In the genomic region with DNA sequence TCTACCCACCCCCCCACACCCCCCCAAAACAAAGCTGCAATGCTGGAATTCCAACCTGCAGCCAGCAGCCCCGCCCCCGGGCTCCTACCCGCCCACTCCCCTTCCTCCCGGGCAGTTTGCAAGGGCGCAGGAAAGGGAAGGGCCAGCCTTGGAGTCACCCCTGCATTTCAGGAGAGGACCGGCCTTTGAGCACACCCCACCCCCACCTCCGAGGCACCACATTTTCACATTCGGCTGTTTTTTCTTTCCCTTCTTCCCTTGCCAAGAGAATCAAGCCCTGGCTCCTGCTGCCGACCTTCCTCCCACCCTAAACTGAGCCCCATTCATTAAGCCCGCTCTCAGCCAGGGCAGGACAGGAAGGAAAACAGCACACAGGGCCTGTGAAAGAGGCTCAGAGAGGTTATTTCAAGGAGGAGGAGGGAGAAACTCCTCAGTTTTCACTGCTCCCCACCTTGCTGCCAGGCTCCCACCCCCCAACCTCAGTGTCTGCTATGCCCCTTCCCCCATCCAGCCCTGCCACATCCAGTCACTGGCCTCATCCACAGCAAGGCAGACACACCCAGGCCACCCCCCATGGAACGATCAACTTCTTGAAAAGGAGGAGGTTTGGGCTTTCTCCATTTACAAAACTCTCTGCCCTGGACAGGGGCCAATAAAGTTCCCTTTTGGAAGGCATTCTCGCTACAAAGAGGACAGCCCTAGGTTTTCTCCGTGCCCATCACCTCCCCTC, we compare ENCODE assay signal across 9 cellular contexts. TPM values are rescaled to one million over a fixed set of nuclear protein-coding genes. Genes with fewer than 3 reads are reported as not detected.
DNase-seq lines count a peak whose midpoint lies in the region; ATAC-seq and TF ChIP-seq lines count a peak whose summit lies in the region.
"Had no signal": no experiment of that assay in that cellular context is flagged by ENCODE, and none has a peak within 500 bp of the region (broad histone marks: within the 10 kb centered on the region; RNA-seq: fewer than 3 reads in every experiment).

No MANE protein-coding gene starts in this region.

- no peaks in the 10 kb centered on the region for H3K9me2 ChIP-seq in Karpas-422 (replicated peaks; ENCODE audit: insufficient read depth, low read length)

- H3K4me1 Mint-ChIP-seq in nephron progenitor cell, result peaks cover 100% of the 10 kb centered on the region

- ATAC-seq in RWPE2 (ENCODE audit: low read depth) (peak; percentile 21; the same call in 1 of the 3 replicates), GM18511 (IDR thresholded peaks at IDR 0.05; ENCODE audit: unreplicated experiment) (no peak)

- H4K20me1 ChIP-seq in BLaER1, result peaks cover 100% of the 10 kb centered on the region
- no peaks in the 10 kb centered on the region for H4K20me1 ChIP-seq in Karpas-422 (ENCODE audit: insufficient read depth, low read depth, low read length)

- H3K4me2 ChIP-seq in BLaER1 (peak overlapping the region; percentile 79), Karpas-422 (ENCODE audit: low read depth, low read length, poor library complexity, severe bottlenecking) (no peak overlapping the region)

- H3K27ac ChIP-seq in BLaER1 (0 out of 2 replicates have a peak overlapping the region, but pooled peaks have one; percentile 49), RWPE2 (ENCODE audit: poor library complexity, severe bottlenecking) (peak overlapping the region; percentile 98), esophagus (ENCODE audit: low read depth in 2 of 2, low read length in 1 of 2) (peak overlapping the region; percentile 76 to 80), Karpas-422 (ENCODE audit: low read length) (no peak overlapping the region)

- H3K4me3 ChIP-seq in BLaER1 (no peak overlapping the region), RWPE2 (ENCODE audit: severe bottlenecking) (no peak overlapping the region), esophagus (ENCODE audit: low read depth in 1 of 2, low read length in 2 of 2) (peak overlapping the region in 1 of 2 donors; percentile 18), Karpas-422 (ENCODE audit: low read length) (no peak overlapping the region)

- H3K27me3 ChIP-seq in BLaER1 (peaks cover 5% of the 10 kb centered on the region; the same call in 1 of the 2 replicates), RWPE2 (ENCODE audit: insufficient read depth, poor library complexity, severe bottlenecking) (no peaks in the 10 kb centered on the region), esophagus (ENCODE audit: control insufficient read depth in 1 of 2, insufficient read depth in 2 of 2, low read length in 2 of 2) (no peaks in the 10 kb centered on the region), Karpas-422 (ENCODE audit: low read length) (no peaks in the 10 kb centered on the region; the same call in 1 of the 2 replicates)

- no peak for TF ChIP-seq CTCF in RWPE2 (IDR thresholded peaks at IDR 0.05; ENCODE audit: poor library complexity, severe bottlenecking)
- no peak for TF ChIP-seq CTCF in nephron progenitor cell (IDR thresholded peaks at IDR 0.05)

- peak overlapping the region; percentile 92 for H3K27ac Mint-ChIP-seq in nephron progenitor cell

- H3K4me3 Mint-ChIP-seq in nephron progenitor cell, result peak overlapping the region; percentile 64

- peaks cover 6% of the 10 kb centered on the region for H3K27me3 Mint-ChIP-seq in nephron progenitor cell (ENCODE audit: low read depth, poor library complexity)

- H3K9me3 Mint-ChIP-seq in nephron progenitor cell, result no peaks in the 10 kb centered on the region

- no peaks in the 10 kb centered on the region for H3K9me3 ChIP-seq in BLaER1
- H3K9me3 ChIP-seq in RWPE2 (ENCODE audit: severe bottlenecking), result no peaks in the 10 kb centered on the region
- H3K9me3 ChIP-seq in esophagus (ENCODE audit: control insufficient read depth in 2 of 2, insufficient read depth in 1 of 2, low read depth in 1 of 2, low read length in 1 of 2), result no peaks in the 10 kb centered on the region
- H3K9me3 ChIP-seq in Karpas-422 (ENCODE audit: low read length), result no peaks in the 10 kb centered on the region

- H2AFZ ChIP-seq in Karpas-422 (ENCODE audit: low read length), result no peak overlapping the region

- no peaks in the 10 kb centered on the region for H3K79me2 ChIP-seq in Karpas-422 (ENCODE audit: low read length)

- H3K36me3 Mint-ChIP-seq in nephron progenitor cell (ENCODE audit: low read depth), result peaks cover 31% of the 10 kb centered on the region

- 0 out of 2 replicates have a peak overlapping the region, but pooled peaks have one; percentile 22 for H3K9ac ChIP-seq in BLaER1
- no peak overlapping the region for H3K9ac ChIP-seq in Karpas-422 (ENCODE audit: low read length)

- no peak for DNase-seq in RWPE2 (ENCODE audit: low spot score)
- DNase-seq in nephron progenitor cell, result no peak
- DNase-seq in KG1 (lab: John Stamatoyannopoulos, UW), result no peak
- no peak for DNase-seq in dedifferentiated amniotic fluid mesenchymal stem cell (ENCODE audit: extremely low spot score)
- DNase-seq in Karpas-422, result no peak
- DNase-seq: NCI-H187 treated with DMSO at 0.1 percent for 48 hours had no signal

- H3K4me1 ChIP-seq in BLaER1 (peaks cover 95% of the 10 kb centered on the region), RWPE2 (ENCODE audit: insufficient read depth, poor library complexity, severe bottlenecking) (peaks cover 81% of the 10 kb centered on the region), esophagus (ENCODE audit: control insufficient read depth in 2 of 2, insufficient read depth in 2 of 2, low read length in 1 of 2) (peaks cover 18 to 49% of the 10 kb centered on the region in 2 donors), Karpas-422 (ENCODE audit: low read length) (peaks cover 12% of the 10 kb centered on the region)

- WGBS in esophagus, 2 donors, result 12 to 18% methylated on average over 11 to 13 of the region's 13 CpGs

- H3K36me3 ChIP-seq in BLaER1 (peaks cover 46% of the 10 kb centered on the region), RWPE2 (ENCODE audit: low read depth) (peaks cover 26% of the 10 kb centered on the region), esophagus (ENCODE audit: control insufficient read depth in 2 of 2, insufficient read depth in 2 of 2, low read length in 1 of 2) (peaks cover 3 to 6% of the 10 kb centered on the region in 2 donors), Karpas-422 (ENCODE audit: insufficient read depth, low read length) (no peaks in the 10 kb centered on the region)

RNA-seq across cellular contexts. Expression of a gene that starts 11.2 kb away (rescaled TPM):
- polyA plus RNA-seq in esophagus, result 1 to 10 TPM; 3.5 to 4.4 TPM
- total RNA-seq in Karpas-422 (2014; rRNA removed; shearing (Covaris generic); ENCODE audit: low replicate concordance), result 1.3 and 2.1 TPM in 2 replicates
